ENCODE assay signal across 31 cellular contexts in genomic region chr4:123060039-123060770, GRCh38.
DNase-seq lines count a peak whose midpoint lies in the region; ATAC-seq, FAIRE-seq and TF ChIP-seq lines count a peak whose summit lies in the region.
"Had no signal": no experiment of that assay in that cellular context is flagged by ENCODE, and none has a peak within 500 bp of the region (broad histone marks: within the 10 kb centered on the region; RNA-seq: fewer than 3 reads in every experiment).

No MANE protein-coding gene starts in this region.

- POLR2A ChIA-PET in H1 (lab: Charles Lee; ENCODE audit: partially characterized antibody) = no interaction called here

- H2BK20ac ChIP-seq in H1 (ENCODE audit: low read length) = no peak overlapping the region

- H2AK5ac ChIP-seq in H1 (ENCODE audit: low read depth, low read length) (no peak overlapping the region), neuronal stem cell (ENCODE audit: low read depth, low read length) (no peak overlapping the region)

- DNase-seq in NCI-H82 (lab: John Stamatoyannopoulos, UW) = peak; percentile 0
- no peak for DNase-seq in NCI-H82 treated with DMSO at 0.1 percent for 48 hours (lab: John Stamatoyannopoulos, UW; ENCODE audit: unreplicated experiment)
- DNase-seq in H1 (ENCODE audit: low read depth in 1 of 2, low spot score in 2 of 2) = no peak
- no peak for DNase-seq in neuronal stem cell (ENCODE audit: low spot score)
- no peak for DNase-seq in body of pancreas
- no peak for DNase-seq in uterus
- DNase-seq: 8988T; activated CD4-positive, alpha-beta T cell treated with anti-CD3 and anti-CD28 coated beads, Interleukin-2, amount 50 U/mL, for 1 hour; activated CD4-positive, CD25-positive, alpha-beta regulatory T cell; activated T-cell treated with anti-CD3 and anti-CD28 coated beads, Interleukin-2, amount 50 U/mL, for 48 hours; Caco-2; cortex of kidney; DMS79 treated with DMSO at 0.1 percent for 48 hours; foreskin melanocyte; H7; lower lobe of right lung; NCI-H1436 treated with DMSO at 0.1 percent for 48 hours; NCI-H748 treated with DMSO at 0.1 percent for 48 hours; RPMI8226; trophoblast cell had no signal

- H4K91ac ChIP-seq in H1 (replicated peaks; ENCODE audit: insufficient read length, low read length) (no peak overlapping the region), neuronal stem cell (ENCODE audit: low read depth, low read length, poor library complexity) (no peak overlapping the region)

- no peak overlapping the region for H3K56ac ChIP-seq in H1 (replicated peaks; ENCODE audit: insufficient read length, low read depth, low read length)

- H2BK15ac ChIP-seq in H1 (ENCODE audit: low read length) = no peak overlapping the region
- H2BK15ac ChIP-seq in neuronal stem cell (ENCODE audit: low read length) = no peak overlapping the region

- no peak overlapping the region for H3K4me3 ChIP-seq in Loucy (ENCODE audit: low read length, poor library complexity, severe bottlenecking)
- H3K4me3 ChIP-seq in H1 (ENCODE audit: extremely low read depth in 1 of 4, insufficient read depth in 2 of 4, low read depth in 3 of 4, low read length in 4 of 4) = no peak overlapping the region
- H3K4me3 ChIP-seq in neuronal stem cell (ENCODE audit: low read length in 2 of 2) = no peak overlapping the region
- no peak overlapping the region for H3K4me3 ChIP-seq in body of pancreas
- H3K4me3 ChIP-seq in uterus = no peak overlapping the region
- H3K4me3 ChIP-seq: ascending aorta, lower lobe of right lung, mucosa of descending colon, SJSA1, skin epidermis had no signal

- H3K14ac ChIP-seq in H1 (ENCODE audit: insufficient read length) = no peak overlapping the region
- peak overlapping the region; percentile 89 for H3K14ac ChIP-seq in neuronal stem cell (ENCODE audit: low read length)

- intact Hi-C loops in body of pancreas (cut with DNase I) (no loop called here), uterus (cut with DNase I; ENCODE audit: low total_unique reads) (no loop called here)

- H3K4me2 ChIP-seq in Loucy (ENCODE audit: low read depth, low read length, poor library complexity, severe bottlenecking) (no peak overlapping the region), H1 (ENCODE audit: insufficient read depth in 1 of 2, low read depth in 2 of 2, low read length in 2 of 2) (no peak overlapping the region), neuronal stem cell (ENCODE audit: insufficient read depth, low read length, poor library complexity, severe bottlenecking) (no peak overlapping the region)

- H4K20me1 ChIP-seq in Loucy (ENCODE audit: insufficient read depth, low read length, poor library complexity, severe bottlenecking) (no peaks in the 10 kb centered on the region), H1 (replicated peaks in 1 of 2; ENCODE audit: control insufficient read depth in 1 of 2, insufficient read depth in 2 of 2, low read length in 2 of 2) (no peaks in the 10 kb centered on the region)

- H3K18ac ChIP-seq in H1 (ENCODE audit: extremely low read depth, low read length) = no peak overlapping the region
- peak overlapping the region; percentile 38 for H3K18ac ChIP-seq in neuronal stem cell (ENCODE audit: low read length)

- H3K79me1 ChIP-seq in H1 (ENCODE audit: low read depth, low read length) (no peaks in the 10 kb centered on the region), neuronal stem cell (ENCODE audit: low read depth, low read length) (no peaks in the 10 kb centered on the region)

- no peak overlapping the region for H2BK12ac ChIP-seq in H1 (ENCODE audit: low read depth, low read length)
- no peak overlapping the region for H2BK12ac ChIP-seq in neuronal stem cell (ENCODE audit: low read length)

- no peak overlapping the region for H3K23ac ChIP-seq in H1 (ENCODE audit: insufficient read length)
- no peak overlapping the region for H3K23ac ChIP-seq in neuronal stem cell (ENCODE audit: low read depth, low read length, poor library complexity)

- H3K36me3 ChIP-seq in Loucy (ENCODE audit: insufficient read depth, low read length) (peaks cover 18% of the 10 kb centered on the region; the same call in 1 of the 2 replicates), H1 (ENCODE audit: control insufficient read depth in 2 of 4, insufficient read depth in 4 of 4, low read length in 3 of 4) (peaks cover 0 to 10% (median under 1%) of the 10 kb centered on the region in 4 experiments; a peak in 3 of 8 replicates), neuronal stem cell (replicated peaks in 1 of 2; ENCODE audit: control insufficient read depth in 2 of 2, insufficient read depth in 2 of 2, low read length in 2 of 2) (peaks cover 5 to 29% of the 10 kb centered on the region in 2 donors), body of pancreas (replicated peaks in 1 of 2; ENCODE audit: insufficient read depth in 1 of 2, low read depth in 2 of 2) (peaks cover 0 to 2% of the 10 kb centered on the region in 2 donors), uterus (no peaks in the 10 kb centered on the region)
- H3K36me3 ChIP-seq: ascending aorta, lower lobe of right lung had no signal

- H2AFZ ChIP-seq in Loucy (ENCODE audit: low read length) = no peak overlapping the region
- no peak overlapping the region for H2AFZ ChIP-seq in H1 (ENCODE audit: low read length)
- no peak overlapping the region for H2AFZ ChIP-seq in neuronal stem cell (ENCODE audit: low read length)

- no peak for FAIRE-seq in H1 (lab: Jason Lieb, UNC)
- FAIRE-seq: GM18507, GM19239 had no signal

- H3K9ac ChIP-seq in Loucy (ENCODE audit: low read depth, low read length, poor library complexity, severe bottlenecking) (no peak overlapping the region), H1 (replicated peaks in 1 of 4; ENCODE audit: extremely low read depth in 1 of 4, low read depth in 3 of 4, low read length in 3 of 4) (no peak overlapping the region), neuronal stem cell (ENCODE audit: low read depth, low read length, poor library complexity) (no peak overlapping the region)

- H4K8ac ChIP-seq in H1 (ENCODE audit: extremely low read depth, insufficient read depth, low read length) (no peak overlapping the region), neuronal stem cell (ENCODE audit: low read depth, low read length) (no peak overlapping the region)

- no peak overlapping the region for H2BK5ac ChIP-seq in H1 (ENCODE audit: low read depth, low read length)
- H2BK5ac ChIP-seq in neuronal stem cell (ENCODE audit: low read length) = no peak overlapping the region

- no peaks in the 10 kb centered on the region for H3F3A ChIP-seq in Loucy (ENCODE audit: low read depth)

- 0 out of 2 replicates have a peak, but pooled peaks have one; percentile 27 for TF ChIP-seq CTCF in Loucy (conservative IDR thresholded peaks at IDR 0.05; ENCODE audit: low read length)
- peak in 2 of 3 experiments; percentile 19 to 44; a peak in 2 of 4 replicates for TF ChIP-seq CTCF in H1 (IDR thresholded peaks at IDR 0.05; ENCODE audit: control extremely low read depth in 1 of 3, insufficient read depth in 1 of 3, low read depth in 1 of 3, low read length in 3 of 3)
- no peak for TF ChIP-seq CTCF in body of pancreas (IDR thresholded peaks at IDR 0.05)
- no peak for TF ChIP-seq CTCF in uterus (IDR thresholded peaks at IDR 0.05)

- H3K4me1 ChIP-seq in Loucy (ENCODE audit: insufficient read depth, low read length, poor library complexity, severe bottlenecking) (no peaks in the 10 kb centered on the region), H1 (replicated peaks in 1 of 4; ENCODE audit: control insufficient read depth in 3 of 4, insufficient read depth in 4 of 4, low read length in 3 of 4) (peaks cover 0 to 3% (median 0%) of the 10 kb centered on the region in 4 experiments; a peak in 1 of 7 replicates), neuronal stem cell (ENCODE audit: control insufficient read depth in 2 of 2, insufficient read depth in 1 of 2, low read depth in 1 of 2, low read length in 2 of 2) (no peaks in the 10 kb centered on the region), body of pancreas (peaks cover 5% of the 10 kb centered on the region), uterus (no peaks in the 10 kb centered on the region)
- H3K4me1 ChIP-seq: ascending aorta, Caco-2, lower lobe of right lung had no signal

- WGBS in H1 (ENCODE audit: extremely low coverage in 1 of 2, insufficient coverage in 1 of 2, insufficient read length in 1 of 2, insufficient replicate concordance in 2 of 2, low coverage in 1 of 2, low lambda C conversion rate in 2 of 2, missing lambda C conversion rate in 1 of 2), 2 experiments = 89% methylated on average over 6 of the region's 6 CpGs; no CpG with 5 or more reads in 1 of the 2 experiments
- WGBS in neuronal stem cell (ENCODE audit: extremely low coverage in 2 of 2, insufficient read length in 2 of 2, insufficient replicate concordance in 1 of 2), 2 donors = no CpG with 5 or more reads among the region's 6 CpGs
- 97 to 98% methylated on average over 6 of the region's 6 CpGs for WGBS in body of pancreas, 2 donors

- ATAC-seq in body of pancreas (no peak), GM21786 (IDR thresholded peaks at IDR 0.05; ENCODE audit: unreplicated experiment) (no peak)
- ATAC-seq: lower lobe of right lung; mucosa of descending colon; natural killer cell treated with Interleukin-12 subunit alpha and Interleukin-12 subunit beta and Interleukin-15 and Interleukin-18, amount 100 ng/mL, for 72 hours; stimulated activated memory B cell treated with anti-CD40 and anti-IgM and Interleukin-4, amounts not matched to agents 10 μg/mL and 1 μg/mL and 100 μg/mL, for 72 hours had no signal

- H3K9me3 ChIP-seq in Loucy (ENCODE audit: insufficient read depth, low read depth, low read length) (no peaks in the 10 kb centered on the region), H1 (ENCODE audit: insufficient read depth in 2 of 2, low read depth in 1 of 2, low read length in 1 of 2) (no peaks in the 10 kb centered on the region), neuronal stem cell (replicated peaks in 1 of 2; ENCODE audit: control insufficient read depth in 2 of 2, insufficient read depth in 1 of 2, low read depth in 1 of 2, low read length in 2 of 2) (peaks cover 0 to 4% of the 10 kb centered on the region in 2 donors), body of pancreas (no peaks in the 10 kb centered on the region), uterus (no peaks in the 10 kb centered on the region)
- H3K9me3 ChIP-seq: Caco-2, lower lobe of right lung, mucosa of descending colon, SJSA1 had no signal

- TF ChIP-seq RAD21 in H1 (IDR thresholded peaks at IDR 0.05 in 1 of 2, conservative IDR thresholded peaks at IDR 0.05 in 1 of 2; ENCODE audit: low read depth in 2 of 2, low read length in 2 of 2) = 0 out of 4 replicates have a peak, but pooled peaks of 1 of the 2 experiments have one; percentile 4

- H3K27ac ChIP-seq in H1 (ENCODE audit: low read depth, low read length) (no peak overlapping the region), neuronal stem cell (replicated peaks; ENCODE audit: low read length) (no peak overlapping the region), body of pancreas (no peak overlapping the region), uterus (no peak overlapping the region)
- H3K27ac ChIP-seq: ascending aorta, C4-2B, lower lobe of right lung, SJSA1, skin epidermis had no signal

- TF ChIP-seq POLR2A in H1 (IDR thresholded peaks at IDR 0.05; ENCODE audit: control extremely low read depth in 1 of 2, low read depth in 2 of 2, low read length in 2 of 2) = no peak
- TF ChIP-seq POLR2A in body of pancreas (IDR thresholded peaks at IDR 0.05) = no peak
- TF ChIP-seq POLR2A in uterus (IDR thresholded peaks at IDR 0.05) = no peak

- H4K5ac ChIP-seq in H1 (ENCODE audit: insufficient read length, low read depth, low read length) = no peak overlapping the region

- H3K27me3 ChIP-seq in Loucy (ENCODE audit: insufficient read depth, low read length, poor library complexity, severe bottlenecking) = no peaks in the 10 kb centered on the region
- H3K27me3 ChIP-seq in H1 (replicated peaks in 1 of 4; ENCODE audit: control insufficient read depth in 3 of 4, extremely low read depth in 1 of 4, insufficient read depth in 3 of 4, low read length in 3 of 4) = no peaks in the 10 kb centered on the region
- no peaks in the 10 kb centered on the region for H3K27me3 ChIP-seq in neuronal stem cell (ENCODE audit: control insufficient read depth in 3 of 3, insufficient read depth in 3 of 3, low read depth in 1 of 3, low read length in 3 of 3)
- no peaks in the 10 kb centered on the region for H3K27me3 ChIP-seq in body of pancreas
- no peaks in the 10 kb centered on the region for H3K27me3 ChIP-seq in uterus
- H3K27me3 ChIP-seq: ascending aorta, SJSA1 had no signal

- CTCF ChIA-PET in H1 (lab: Charles Lee; ENCODE audit: partially characterized antibody) = interaction anchor here (0.7 to 1.5 kb wide), 6 partner anchors 8 to 244 kb away, joined by 3 to 4 read pairs (median 3); no protein-coding TSS in a partner anchor

- H3K4ac ChIP-seq in H1 (replicated peaks; ENCODE audit: insufficient read length, low read depth, low read length) = no peak overlapping the region
- no peak overlapping the region for H3K4ac ChIP-seq in neuronal stem cell (ENCODE audit: low read length)

- H3K9me2 ChIP-seq in Loucy (replicated peaks; ENCODE audit: low read depth, low read length) = no peaks in the 10 kb centered on the region

- H2BK120ac ChIP-seq in H1 (replicated peaks; ENCODE audit: low read depth, low read length) = no peak overlapping the region
- no peak overlapping the region for H2BK120ac ChIP-seq in neuronal stem cell (ENCODE audit: low read depth, low read length)

- H3K79me2 ChIP-seq in Loucy (ENCODE audit: insufficient read depth, low read length) = no peaks in the 10 kb centered on the region
- no peaks in the 10 kb centered on the region for H3K79me2 ChIP-seq in H1 (ENCODE audit: control insufficient read depth in 1 of 2, insufficient read depth in 2 of 2, low read length in 2 of 2)

- no peak for TF ChIP-seq EP300 in H1 (IDR thresholded peaks at IDR 0.05; ENCODE audit: borderline replicate concordance in 1 of 2, low read depth in 2 of 2, low read length in 2 of 2)

- H3K23me2 ChIP-seq in H1 (ENCODE audit: low read depth, low read length) = no peaks in the 10 kb centered on the region

Comparison
In these comparisons a context has a peak if more than half of its experiments do, and no peak if none do; other contexts are left out.
1. CTCF ChIP-seq: peak in Loucy (single experiment) and H1 (2 of 3); none in body of pancreas (0 of 7) and uterus (0 of 4).